In genomic region chr5:32403760-32404159, GRCh38 we compare ENCODE assay signal across 15 cellular contexts.
"Had no signal": no experiment of that assay in that cellular context is flagged by ENCODE, and none has a peak within 500 bp of the region (broad histone marks: within the 10 kb centered on the region; RNA-seq: fewer than 3 reads in every experiment).

No MANE protein-coding gene starts in this region.

- FAIRE-seq: endometrium, islet of Langerhans had no signal

- DNase-seq: colonic mucosa; cortex of kidney; effector CD8-positive, alpha-beta T cell; effector memory CD8-positive, alpha-beta T cell; endodermal cell; foreskin keratinocyte; heart right ventricle; left cardiac atrium; left lung; left ventricle myocardium superior; lower lobe of right lung; mesenchymal stem cell; naive thymus-derived CD4-positive, alpha-beta T cell had no signal
